ENCODE assay signal across 27 cellular contexts in the genomic region with DNA sequence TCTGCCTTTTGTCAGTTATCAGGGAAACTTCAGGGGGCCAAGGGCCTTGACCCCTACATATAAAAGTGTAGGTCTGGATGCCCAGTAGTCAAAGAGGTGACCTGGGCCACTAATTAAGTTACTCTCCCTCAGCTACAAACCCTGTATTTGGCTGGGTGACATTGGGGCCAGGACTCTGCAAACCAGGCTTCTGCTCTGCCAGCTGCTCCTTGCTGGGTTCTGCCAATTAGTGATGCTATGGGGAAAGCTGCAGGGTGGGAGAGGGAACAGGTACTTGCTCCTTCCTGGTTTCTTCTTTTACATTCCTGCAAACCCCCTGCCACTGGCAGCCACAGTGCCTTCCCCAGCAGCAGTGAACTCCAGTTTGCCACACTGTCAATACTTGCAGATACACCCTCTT.
A peak's percentile ranks its signal among the peaks of the same experiment; 100 is the strongest.
DNase-seq lines count a peak whose midpoint lies in the region; ATAC-seq, FAIRE-seq and TF ChIP-seq lines count a peak whose summit lies in the region.
"Had no signal": no experiment of that assay in that cellular context is flagged by ENCODE, and none has a peak within 500 bp of the region (broad histone marks: within the 10 kb centered on the region; RNA-seq: fewer than 3 reads in every experiment).

No MANE protein-coding gene starts in this region.

- no peak for TF ChIP-seq POLR2A in GM12892 (IDR thresholded peaks at IDR 0.05; ENCODE audit: low read depth, low read length)

- no peak overlapping the region for H3K9ac ChIP-seq in mesendoderm (ENCODE audit: low read length)
- H3K9ac ChIP-seq: BLaER1 had no signal

- no peaks in the 10 kb centered on the region for H3K4me1 ChIP-seq in mesendoderm (ENCODE audit: control insufficient read depth, low read depth, low read length)
- H3K4me1 ChIP-seq: BE2C had no signal

- H3K4ac ChIP-seq in mesendoderm (ENCODE audit: low read depth, low read length): no peak overlapping the region

- H3K9me3 Mint-ChIP-seq in glutamatergic neuron (ENCODE audit: unreplicated experiment): peaks cover 3% of the 10 kb centered on the region
- H3K9me3 Mint-ChIP-seq: CD4-positive, CD25-positive, alpha-beta regulatory T cell had no signal

- no peaks in the 10 kb centered on the region for H3K79me1 ChIP-seq in mesendoderm (ENCODE audit: low read length)

- no peaks in the 10 kb centered on the region for H3K27me3 ChIP-seq in mesendoderm (ENCODE audit: insufficient read depth, low read length, poor library complexity)
- H3K27me3 ChIP-seq: BE2C, BLaER1 had no signal

- H3K4me2 ChIP-seq in mesendoderm (ENCODE audit: low read length): no peak overlapping the region
- H3K4me2 ChIP-seq: BLaER1 had no signal

- no peak overlapping the region for H2BK15ac ChIP-seq in mesendoderm (replicated peaks; ENCODE audit: low read depth)

- H3K27me3 Mint-ChIP-seq in glutamatergic neuron (ENCODE audit: unreplicated experiment): peaks cover 2% of the 10 kb centered on the region
- H3K27me3 Mint-ChIP-seq: CD4-positive, alpha-beta memory T cell; CD4-positive, CD25-positive, alpha-beta regulatory T cell had no signal

- H2BK120ac ChIP-seq in mesendoderm (ENCODE audit: low read depth, low read length): no peak overlapping the region

- no peaks in the 10 kb centered on the region for H3K4me1 Mint-ChIP-seq in glutamatergic neuron (ENCODE audit: low read depth, unreplicated experiment)
- H3K4me1 Mint-ChIP-seq: CD14-positive monocyte; CD4-positive, alpha-beta memory T cell; CD4-positive, CD25-positive, alpha-beta regulatory T cell; CD8-positive, alpha-beta memory T cell had no signal

- H3K36me3 Mint-ChIP-seq in glutamatergic neuron (ENCODE audit: unreplicated experiment): no peaks in the 10 kb centered on the region
- H3K36me3 Mint-ChIP-seq: CD14-positive monocyte; CD4-positive, alpha-beta memory T cell; CD4-positive, CD25-positive, alpha-beta regulatory T cell; CD8-positive, alpha-beta memory T cell had no signal

- no peak overlapping the region for H3K4me3 Mint-ChIP-seq in glutamatergic neuron (ENCODE audit: unreplicated experiment)
- H3K4me3 Mint-ChIP-seq: CD14-positive monocyte; CD4-positive, alpha-beta memory T cell; CD4-positive, CD25-positive, alpha-beta regulatory T cell had no signal

- no peak overlapping the region for H3K18ac ChIP-seq in mesendoderm (ENCODE audit: low read length)

- no peak overlapping the region for H3K56ac ChIP-seq in mesendoderm (ENCODE audit: low read length)

- ATAC-seq in GM19452 (IDR thresholded peaks at IDR 0.05; ENCODE audit: unreplicated experiment): no peak

- H3K36me3 ChIP-seq in mesendoderm (ENCODE audit: control insufficient read depth, insufficient read depth, low read length): no peaks in the 10 kb centered on the region
- H3K36me3 ChIP-seq: BE2C, BLaER1 had no signal

- H2AK5ac ChIP-seq in mesendoderm (ENCODE audit: low read length): no peak overlapping the region

- TF ChIP-seq CTCF in glutamatergic neuron (IDR thresholded peaks at IDR 0.05; ENCODE audit: partially characterized antibody, unreplicated experiment): no peak

- H4K8ac ChIP-seq in mesendoderm (ENCODE audit: low read depth, low read length): no peak overlapping the region

- H2BK5ac ChIP-seq in mesendoderm (ENCODE audit: low read length): no peak overlapping the region

- DNase-seq in NCI-H1694 treated with DMSO at 0.1 percent for 48 hours (lab: John Stamatoyannopoulos, UW): peak; percentile 2
- no peak for DNase-seq in NCI-H1694 (lab: John Stamatoyannopoulos, UW)
- peak; percentile 63 for DNase-seq in cerebellar cortex (ENCODE audit: low spot score)
- DNase-seq in mesendoderm: no peak
- DNase-seq in GM12892 (ENCODE audit: insufficient read length): no peak
- no peak for DNase-seq in glutamatergic neuron
- DNase-seq: 8988T; ACHN; BE2C; C1 segment of cervical spinal cord; CD4-positive, alpha-beta memory T cell; CD4-positive, CD25-positive, alpha-beta regulatory T cell; CD8-positive, alpha-beta memory T cell; COR-L47; DMS153; DMS53; DMS79; DND-41; EL; GF-D8 had no signal

- no peak overlapping the region for H3K27ac ChIP-seq in mesendoderm (ENCODE audit: low read depth, low read length)
- H3K27ac ChIP-seq: BLaER1 had no signal

- H3K79me2 ChIP-seq in mesendoderm (ENCODE audit: control insufficient read depth, insufficient read depth, low read length): no peaks in the 10 kb centered on the region

- no peak overlapping the region for H3K4me3 ChIP-seq in mesendoderm (ENCODE audit: low read length)
- H3K4me3 ChIP-seq: BLaER1 had no signal

- H4K5ac ChIP-seq in mesendoderm (ENCODE audit: low read length): no peak overlapping the region

- peak overlapping the region; percentile 3 for H3K23ac ChIP-seq in mesendoderm (ENCODE audit: low read length)

- FAIRE-seq in GM12892 (lab: Jason Lieb, UNC): no peak
- FAIRE-seq: A204.1, G401.6, GM12891, GM18507 had no signal

- H3K27ac Mint-ChIP-seq in glutamatergic neuron (ENCODE audit: unreplicated experiment): no peak overlapping the region
- H3K27ac Mint-ChIP-seq: CD4-positive, alpha-beta memory T cell; CD4-positive, CD25-positive, alpha-beta regulatory T cell; CD8-positive, alpha-beta memory T cell had no signal

Comparison
In these comparisons a context has a peak if more than half of its experiments do, and no peak if none do; other contexts are left out.
1. DNase-seq: peak in NCI-H1694 treated with DMSO at 0.1 percent for 48 hours (single experiment) and cerebellar cortex (single experiment); none in NCI-H1694 (single experiment), mesendoderm (single experiment), GM12892 (single experiment) and glutamatergic neuron (single experiment).